18 cellular contexts compared by ENCODE assay signal in the genomic region with DNA sequence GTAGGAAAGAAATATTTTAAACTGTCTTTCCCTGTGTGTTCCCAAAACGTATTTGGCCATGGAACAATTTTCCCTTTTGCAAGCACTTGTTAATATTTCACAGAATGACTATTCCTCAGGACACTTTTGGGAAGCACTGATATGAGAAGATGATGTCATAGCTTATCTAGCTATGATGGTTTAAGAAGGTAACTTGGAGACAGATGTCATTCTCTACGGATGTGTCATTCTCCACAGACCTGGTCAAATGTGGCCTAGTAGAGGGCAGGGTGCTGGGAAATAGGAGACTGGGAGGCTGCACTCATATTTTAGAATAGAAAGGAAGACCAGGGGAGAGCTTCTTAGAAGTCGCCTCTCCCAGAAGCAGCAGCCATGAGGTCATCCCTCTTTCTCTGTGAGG.
DNase-seq lines count a peak whose midpoint lies in the region; ATAC-seq, FAIRE-seq and TF ChIP-seq lines count a peak whose summit lies in the region.
"Had no signal": no experiment of that assay in that cellular context is flagged by ENCODE, and none has a peak within 500 bp of the region (broad histone marks: within the 10 kb centered on the region; RNA-seq: fewer than 3 reads in every experiment).

No MANE protein-coding gene starts in this region.

- H3K36me3 Mint-ChIP-seq in astrocyte (ENCODE audit: low read depth, unreplicated experiment) (no peaks in the 10 kb centered on the region), T-helper 17 cell (ENCODE audit: low read depth) (no peaks in the 10 kb centered on the region)
- H3K36me3 Mint-ChIP-seq: CD8-positive, alpha-beta T cell; IgD-negative memory B cell had no signal

- no peaks in the 10 kb centered on the region for H3K9me3 ChIP-seq in astrocyte (ENCODE audit: insufficient read depth, low read depth, low read length)
- H3K9me3 ChIP-seq in mesodermal cell (ENCODE audit: control insufficient read depth, low read length) = no peaks in the 10 kb centered on the region
- H3K9me3 ChIP-seq in smooth muscle cell (replicated peaks; ENCODE audit: low read depth) = no peaks in the 10 kb centered on the region
- no peaks in the 10 kb centered on the region for H3K9me3 ChIP-seq in T-helper 17 cell (ENCODE audit: control insufficient read depth, low read length, poor library complexity, severe bottlenecking)
- H3K9me3 ChIP-seq: BE2C, SJCRH30 had no signal

- H3K9me3 Mint-ChIP-seq in astrocyte (ENCODE audit: unreplicated experiment) = peaks cover 4% of the 10 kb centered on the region
- H3K9me3 Mint-ChIP-seq: CD8-positive, alpha-beta T cell had no signal

- no peaks in the 10 kb centered on the region for H3K79me2 ChIP-seq in astrocyte (ENCODE audit: insufficient read depth, low read length)
- H3K79me2 ChIP-seq in smooth muscle cell (ENCODE audit: low read depth) = no peaks in the 10 kb centered on the region

- H3K36me3 ChIP-seq in astrocyte (ENCODE audit: insufficient read depth, low read length) (no peaks in the 10 kb centered on the region), mesodermal cell (ENCODE audit: control insufficient read depth, insufficient read depth, low read length) (no peaks in the 10 kb centered on the region), smooth muscle cell (ENCODE audit: low read depth) (no peaks in the 10 kb centered on the region)
- H3K36me3 ChIP-seq: BE2C, SJCRH30 had no signal

- H3K4me3 Mint-ChIP-seq in astrocyte (ENCODE audit: unreplicated experiment) (no peak overlapping the region), T-helper 17 cell (no peak overlapping the region)
- H3K4me3 Mint-ChIP-seq: CD8-positive, alpha-beta T cell; IgD-negative memory B cell had no signal

- DNase-seq in HS-5 (ENCODE audit: low read depth) (peak; percentile 37), astrocyte (ENCODE audit: low read depth) (peak; percentile 22), smooth muscle cell (lab: John Stamatoyannopoulos, UW; ENCODE audit: unreplicated experiment) (no peak), NCI-H2029 (lab: John Stamatoyannopoulos, UW) (no peak), D721Med (ENCODE audit: insufficient read length, low spot score) (no peak), T-helper 17 cell (no peak)
- DNase-seq: BE2C; CD8-positive, alpha-beta T cell; DMS79; GOT3; NCI-H187 treated with DMSO at 0.1 percent for 48 hours; NCI-H446; NCI-H748 treated with DMSO at 0.1 percent for 48 hours; SJCRH30 had no signal

- no peak overlapping the region for H3K4me3 ChIP-seq in astrocyte (ENCODE audit: insufficient read depth, low read depth, low read length)
- no peak overlapping the region for H3K4me3 ChIP-seq in mesodermal cell (ENCODE audit: extremely low read depth, insufficient read depth, low read length, poor library complexity, severe bottlenecking)
- no peak overlapping the region for H3K4me3 ChIP-seq in smooth muscle cell
- H3K4me3 ChIP-seq: SJCRH30 had no signal

- H3K27ac ChIP-seq in astrocyte (ENCODE audit: low read depth, low read length) = no peak overlapping the region
- peak overlapping the region; percentile 16 for H3K27ac ChIP-seq in mesodermal cell (ENCODE audit: low read depth, low read length, severe bottlenecking)
- peak overlapping the region; percentile 38 for H3K27ac ChIP-seq in smooth muscle cell (ENCODE audit: low read depth)
- H3K27ac ChIP-seq: RWPE1, SJCRH30 had no signal

- 89 to 92% methylated on average over 2 of the region's 3 CpGs for WGBS in mesodermal cell (ENCODE audit: insufficient coverage in 2 of 2), 2 experiments
- WGBS in smooth muscle cell (ENCODE audit: low lambda C conversion rate) = 62% methylated on average over 3 of the region's 3 CpGs

- H3K4me1 Mint-ChIP-seq in astrocyte (ENCODE audit: low read depth, unreplicated experiment) (peaks cover 12% of the 10 kb centered on the region), T-helper 17 cell (no peaks in the 10 kb centered on the region)

- H3K4me1 ChIP-seq in astrocyte (ENCODE audit: insufficient read depth, low read length) (no peaks in the 10 kb centered on the region), mesodermal cell (ENCODE audit: control insufficient read depth, insufficient read depth, low read length, poor library complexity, severe bottlenecking) (peaks cover 19% of the 10 kb centered on the region), smooth muscle cell (ENCODE audit: low read depth) (peaks cover 3% of the 10 kb centered on the region)
- H3K4me1 ChIP-seq: BE2C, SJCRH30 had no signal

- H3K27me3 Mint-ChIP-seq in astrocyte (ENCODE audit: low read depth, unreplicated experiment) (peaks cover 12% of the 10 kb centered on the region), T-helper 17 cell (peaks cover 6% of the 10 kb centered on the region)
- H3K27me3 Mint-ChIP-seq: IgD-negative memory B cell had no signal

- H3K9ac ChIP-seq in astrocyte (ENCODE audit: low read length) (no peak overlapping the region), smooth muscle cell (ENCODE audit: low read depth) (no peak overlapping the region)

- H3K27ac Mint-ChIP-seq in astrocyte (ENCODE audit: unreplicated experiment) = peak overlapping the region; percentile 28
- no peak overlapping the region for H3K27ac Mint-ChIP-seq in T-helper 17 cell
- H3K27ac Mint-ChIP-seq: CD8-positive, alpha-beta T cell; IgD-negative memory B cell had no signal

- TF ChIP-seq CTCF in astrocyte (IDR thresholded peaks at IDR 0.05; ENCODE audit: insufficient read depth, low read depth, low read length) = no peak
- no peak for TF ChIP-seq CTCF in smooth muscle cell (IDR thresholded peaks at IDR 0.05; ENCODE audit: borderline replicate concordance, insufficient read depth, poor library complexity, severe bottlenecking)
- TF ChIP-seq CTCF in D721Med (IDR thresholded peaks at IDR 0.05; ENCODE audit: insufficient read depth, missing control alignments) = no peak

- no peak overlapping the region for H2AFZ ChIP-seq in astrocyte (ENCODE audit: low read depth, low read length)
- H2AFZ ChIP-seq in smooth muscle cell (ENCODE audit: low read depth) = no peak overlapping the region

- H3K27me3 ChIP-seq in astrocyte (ENCODE audit: insufficient read depth, low read length) = no peaks in the 10 kb centered on the region
- no peaks in the 10 kb centered on the region for H3K27me3 ChIP-seq in smooth muscle cell (ENCODE audit: low read depth)
- H3K27me3 ChIP-seq: BE2C, SJCRH30 had no signal

- H3F3A ChIP-seq in smooth muscle cell (ENCODE audit: low read depth) = no peaks in the 10 kb centered on the region

- no peak for ATAC-seq in T-helper 17 cell
- no peak for ATAC-seq in GM21515 (IDR thresholded peaks at IDR 0.05; ENCODE audit: unreplicated experiment)
- ATAC-seq: CD8-positive, alpha-beta T cell had no signal

- no peak for FAIRE-seq in astrocyte (lab: Jason Lieb, UNC)
- no peak for FAIRE-seq in D721Med (lab: Jason Lieb, UNC)

- H3K4me2 ChIP-seq in astrocyte (ENCODE audit: low read length) (no peak overlapping the region), smooth muscle cell (peak overlapping the region; percentile 4)

- H4K20me1 ChIP-seq in astrocyte (ENCODE audit: insufficient read depth, low read length) (no peaks in the 10 kb centered on the region), smooth muscle cell (ENCODE audit: low read depth) (no peaks in the 10 kb centered on the region)

Comparison
In these comparisons a context has a peak if more than half of its experiments do, and no peak if none do; other contexts are left out.
1. DNase-seq: peak in HS-5 (single experiment) and astrocyte (single experiment); none in smooth muscle cell (single experiment), NCI-H2029 (single experiment), D721Med (single experiment) and T-helper 17 cell (0 of 3).